8 cellular contexts compared by ENCODE assay signal in genomic region chr1:94961994-94962744, GRCh38. TPM values are rescaled to one million over a fixed set of nuclear protein-coding genes. Genes with fewer than 3 reads are reported as not detected.
A peak's percentile ranks its signal among the peaks of the same experiment; 100 is the strongest.
DNase-seq lines count a peak whose midpoint lies in the region; ATAC-seq and TF ChIP-seq lines count a peak whose summit lies in the region.

No MANE protein-coding gene starts in this region.

- TF ChIP-seq CTCF in thoracic aorta (IDR thresholded peaks at IDR 0.05) (no peak), nephron progenitor cell (IDR thresholded peaks at IDR 0.05) (no peak)

- no peaks in the 10 kb centered on the region for H3K36me3 Mint-ChIP-seq in activated CD4-positive, alpha-beta T cell treated with anti-CD3 and anti-CD28 coated beads for 36 hours (ENCODE audit: low read depth)
- no peaks in the 10 kb centered on the region for H3K36me3 Mint-ChIP-seq in activated T-helper 1 cell treated with anti-CD3 and anti-CD28 coated beads, Interleukin-12 subunit alpha, Interleukin-12 subunit beta, Interleukin-2, Interleukin-4 antibody, amounts not matched to agents 30 ng/mL and 10 ng/mL and 1 ng/mL, durations not matched to agents 14 hours and 24 hours and 36 hours (ENCODE audit: low read depth)
- peaks cover 5% of the 10 kb centered on the region for H3K36me3 Mint-ChIP-seq in nephron progenitor cell (ENCODE audit: low read depth)

- peak overlapping the region; percentile 17 to 39 for H3K27ac ChIP-seq in thoracic aorta

- H3K27me3 Mint-ChIP-seq in activated CD4-positive, alpha-beta T cell treated with anti-CD3 and anti-CD28 coated beads for 36 hours: no peaks in the 10 kb centered on the region
- H3K27me3 Mint-ChIP-seq in activated T-helper 1 cell treated with anti-CD3 and anti-CD28 coated beads, Interleukin-12 subunit alpha, Interleukin-12 subunit beta, Interleukin-2, Interleukin-4 antibody, amounts not matched to agents 30 ng/mL and 10 ng/mL and 1 ng/mL, durations not matched to agents 14 hours and 24 hours and 36 hours (ENCODE audit: insufficient read depth): no peaks in the 10 kb centered on the region
- no peaks in the 10 kb centered on the region for H3K27me3 Mint-ChIP-seq in nephron progenitor cell (ENCODE audit: low read depth, poor library complexity)

- DNase-seq in activated CD4-positive, alpha-beta T cell treated with anti-CD3 and anti-CD28 coated beads for 36 hours: no peak
- DNase-seq in activated CD4-positive, alpha-beta T cell treated with anti-CD3 and anti-CD28 coated beads, Interleukin-2, amount 50 U/mL, for 4 hours: no peak
- no peak for DNase-seq in activated T-helper 1 cell treated with anti-CD3 and anti-CD28 coated beads, Interleukin-12 subunit alpha, Interleukin-12 subunit beta, Interleukin-2, Interleukin-4 antibody, amounts not matched to agents 30 ng/mL and 10 ng/mL and 1 ng/mL, durations not matched to agents 14 hours and 24 hours and 36 hours (ENCODE audit: low spot score)
- DNase-seq in left colon: no peak
- no peak for DNase-seq in thoracic aorta (ENCODE audit: low spot score)
- no peak for DNase-seq in nephron progenitor cell
- no peak for DNase-seq in SHP77 (lab: John Stamatoyannopoulos, UW)
- no peak for DNase-seq in middle frontal gyrus (ENCODE audit: extremely low spot score, low spot score)

- H3K4me1 ChIP-seq in thoracic aorta (ENCODE audit: control insufficient read depth in 1 of 2, low read depth in 2 of 2): peaks cover 2 to 12% of the 10 kb centered on the region in 2 donors

- H3K4me1 Mint-ChIP-seq in activated CD4-positive, alpha-beta T cell treated with anti-CD3 and anti-CD28 coated beads for 36 hours: peaks cover 4% of the 10 kb centered on the region
- peaks cover 5% of the 10 kb centered on the region for H3K4me1 Mint-ChIP-seq in activated T-helper 1 cell treated with anti-CD3 and anti-CD28 coated beads, Interleukin-12 subunit alpha, Interleukin-12 subunit beta, Interleukin-2, Interleukin-4 antibody, amounts not matched to agents 30 ng/mL and 10 ng/mL and 1 ng/mL, durations not matched to agents 14 hours and 24 hours and 36 hours (ENCODE audit: low read depth)
- peaks cover 31% of the 10 kb centered on the region for H3K4me1 Mint-ChIP-seq in nephron progenitor cell

- no peaks in the 10 kb centered on the region for H3K27me3 ChIP-seq in thoracic aorta (replicated peaks; ENCODE audit: insufficient read depth)

- POLR2A ChIA-PET in activated CD4-positive, alpha-beta T cell treated with anti-CD3 and anti-CD28 coated beads for 36 hours (lab: Charles Lee): interaction anchor here (0.8 kb wide), 1 partner anchor 202 kb away, joined by 5 read pairs; no protein-coding TSS in a partner anchor

- CTCF ChIA-PET in activated CD4-positive, alpha-beta T cell treated with anti-CD3 and anti-CD28 coated beads for 36 hours (lab: Charles Lee): interaction anchor here (0.7 to 1.8 kb wide), 2 partner anchors 108 to 328 kb away, joined by 3 to 7 read pairs; no protein-coding TSS in a partner anchor

- no peaks in the 10 kb centered on the region for H3K9me3 Mint-ChIP-seq in activated CD4-positive, alpha-beta T cell treated with anti-CD3 and anti-CD28 coated beads for 36 hours (ENCODE audit: low read depth)
- no peaks in the 10 kb centered on the region for H3K9me3 Mint-ChIP-seq in activated T-helper 1 cell treated with anti-CD3 and anti-CD28 coated beads, Interleukin-12 subunit alpha, Interleukin-12 subunit beta, Interleukin-2, Interleukin-4 antibody, amounts not matched to agents 30 ng/mL and 10 ng/mL and 1 ng/mL, durations not matched to agents 14 hours and 24 hours and 36 hours
- peaks cover 4% of the 10 kb centered on the region for H3K9me3 Mint-ChIP-seq in nephron progenitor cell

- no peak for ATAC-seq in activated CD4-positive, alpha-beta T cell treated with anti-CD3 and anti-CD28 coated beads for 36 hours
- ATAC-seq in left colon: peak; percentile 68
- ATAC-seq in thoracic aorta (ENCODE audit: insufficient number of reproducible peaks, low FRiP score, low read depth): no peak

- intact Hi-C loops in activated CD4-positive, alpha-beta T cell treated with anti-CD3 and anti-CD28 coated beads for 36 hours (cut with DNase I, micrococcal nuclease): loop anchor here (2.0 to 10.0 kb wide), 3 partner anchors 35 to 273 kb away; partner anchors contain the start of genes RWDD3 (in 2 of the 2) and CNN3 (in 1 of the 2)
- intact Hi-C loops in activated T-helper 1 cell treated with anti-CD3 and anti-CD28 coated beads, Interleukin-12 subunit alpha, Interleukin-12 subunit beta, Interleukin-2, Interleukin-4 antibody, amounts not matched to agents 30 ng/mL and 10 ng/mL and 1 ng/mL, durations not matched to agents 14 hours and 24 hours and 36 hours (cut with micrococcal nuclease): loop anchor here (2.0 to 10.0 kb wide), 4 partner anchors 35 to 1763 kb away; partner anchors contain the start of genes ALG14, CNN3 and PTBP2
- intact Hi-C loops in left colon (cut with DNase I, micrococcal nuclease): no loop called here

- H3K4me3 Mint-ChIP-seq in activated CD4-positive, alpha-beta T cell treated with anti-CD3 and anti-CD28 coated beads for 36 hours: peak overlapping the region; percentile 74
- peak overlapping the region; percentile 89 for H3K4me3 Mint-ChIP-seq in activated T-helper 1 cell treated with anti-CD3 and anti-CD28 coated beads, Interleukin-12 subunit alpha, Interleukin-12 subunit beta, Interleukin-2, Interleukin-4 antibody, amounts not matched to agents 30 ng/mL and 10 ng/mL and 1 ng/mL, durations not matched to agents 14 hours and 24 hours and 36 hours
- no peak overlapping the region for H3K4me3 Mint-ChIP-seq in nephron progenitor cell

- H3K36me3 ChIP-seq in thoracic aorta: no peaks in the 10 kb centered on the region

- H3K27ac Mint-ChIP-seq in activated CD4-positive, alpha-beta T cell treated with anti-CD3 and anti-CD28 coated beads for 36 hours: peak overlapping the region; percentile 94
- peak overlapping the region; percentile 92 for H3K27ac Mint-ChIP-seq in activated T-helper 1 cell treated with anti-CD3 and anti-CD28 coated beads, Interleukin-12 subunit alpha, Interleukin-12 subunit beta, Interleukin-2, Interleukin-4 antibody, amounts not matched to agents 30 ng/mL and 10 ng/mL and 1 ng/mL, durations not matched to agents 14 hours and 24 hours and 36 hours
- no peak overlapping the region for H3K27ac Mint-ChIP-seq in nephron progenitor cell

- H3K9me3 ChIP-seq in thoracic aorta: no peaks in the 10 kb centered on the region

- peak overlapping the region; percentile 70 for H3K4me3 ChIP-seq in thoracic aorta

RNA-seq across cellular contexts. Expression of gene CNN3, which starts 35.3 kb away (rescaled TPM):
- total RNA-seq in activated CD4-positive, alpha-beta T cell treated with anti-CD3 and anti-CD28 coated beads for 36 hours: 1 to 10 TPM; 2.5 to 3.1 TPM
- 1.4 and 1.9 TPM in 2 replicates for total RNA-seq in activated T-helper 1 cell treated with anti-CD3 and anti-CD28 coated beads, Interleukin-12 subunit alpha, Interleukin-12 subunit beta, Interleukin-2, Interleukin-4 antibody, amounts not matched to agents 30 ng/mL and 10 ng/mL and 1 ng/mL, durations not matched to agents 14 hours and 24 hours and 36 hours
- total RNA-seq in left colon (100 to 1,000 TPM in 1 of 2 donors, 10 to 100 TPM in 1; 79.1 to 114 TPM), thoracic aorta (100 to 1,000 TPM; 225 to 257 TPM)

Comparison
In these comparisons a context has a peak if more than half of its experiments do, and no peak if none do; other contexts are left out.
1. RNA of gene CNN3, which starts 35.3 kb away (total RNA-seq): 225 to 257 TPM in thoracic aorta and 79.1 to 114 TPM in left colon; 2.5 to 3.1 TPM in activated CD4-positive, alpha-beta T cell treated with anti-CD3 and anti-CD28 coated beads for 36 hours and 1.4 to 1.9 TPM in activated T-helper 1 cell treated with anti-CD3 and anti-CD28 coated beads, Interleukin-12 subunit alpha, Interleukin-12 subunit beta, Interleukin-2, Interleukin-4 antibody, amounts not matched to agents 30 ng/mL and 10 ng/mL and 1 ng/mL, durations not matched to agents 14 hours and 24 hours and 36 hours; every median in the first group is over 10 times any median in the second.
2. intact Hi-C loops: an anchor here in activated CD4-positive, alpha-beta T cell treated with anti-CD3 and anti-CD28 coated beads for 36 hours (2.0 to 10.0 kb wide) and activated T-helper 1 cell treated with anti-CD3 and anti-CD28 coated beads, Interleukin-12 subunit alpha, Interleukin-12 subunit beta, Interleukin-2, Interleukin-4 antibody, amounts not matched to agents 30 ng/mL and 10 ng/mL and 1 ng/mL, durations not matched to agents 14 hours and 24 hours and 36 hours (2.0 to 10.0 kb wide); none called in left colon.